In the genomic region with DNA sequence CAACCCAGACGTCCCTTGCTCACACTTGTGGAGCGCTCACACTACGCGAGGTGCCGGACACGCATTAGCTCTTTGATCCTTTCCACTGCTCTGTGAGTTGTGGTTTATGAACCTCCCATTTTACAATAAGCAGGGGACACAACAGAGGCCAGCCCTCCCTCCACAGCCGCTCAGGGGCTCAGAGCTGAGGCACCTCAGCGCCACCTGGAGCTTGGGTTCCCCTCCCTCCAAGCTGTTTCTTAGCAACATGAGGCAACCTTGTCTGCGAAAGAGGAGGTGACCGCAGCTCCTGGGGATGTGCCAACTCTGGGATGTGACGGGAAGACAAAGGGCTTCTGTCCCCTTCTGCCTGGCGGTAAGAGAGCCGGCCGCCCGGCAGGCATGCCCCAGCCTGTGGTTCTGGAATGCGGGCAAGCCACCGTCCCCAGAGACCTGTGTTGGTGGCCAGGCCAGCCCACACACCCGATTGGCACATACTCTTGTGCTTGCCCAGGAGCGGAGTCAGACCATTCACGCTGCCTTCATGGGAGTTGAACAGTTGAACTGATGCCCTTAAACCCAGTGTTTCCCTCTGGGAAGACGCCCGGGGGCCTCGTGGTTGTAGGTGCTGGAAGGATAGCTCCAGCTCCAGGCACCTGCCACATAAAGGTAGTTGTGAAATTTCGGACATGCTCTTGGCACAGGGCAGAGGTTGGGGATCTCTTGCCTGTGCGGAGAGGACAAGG, we compare ENCODE assay signal across 10 cellular contexts. TPM values are rescaled to one million over a fixed set of nuclear protein-coding genes. Genes with fewer than 3 reads are reported as not detected.
DNase-seq lines count a peak whose midpoint lies in the region; ATAC-seq and TF ChIP-seq lines count a peak whose summit lies in the region.
"Had no signal": no experiment of that assay in that cellular context is flagged by ENCODE, and none has a peak within 500 bp of the region (broad histone marks: within the 10 kb centered on the region; RNA-seq: fewer than 3 reads in every experiment).

No MANE protein-coding gene starts in this region.

- TF ChIP-seq POLR2A in prostate gland (IDR thresholded peaks at IDR 0.05): peak; percentile 42

- intact Hi-C loops in prostate gland (cut with DNase I): no loop called here

- H3K9me3 ChIP-seq in prostate gland (no peaks in the 10 kb centered on the region), MG63 (no peaks in the 10 kb centered on the region)

- H3K4me1 ChIP-seq in foreskin keratinocyte (peaks cover 5% of the 10 kb centered on the region), prostate gland (replicated peaks) (peaks cover 2% of the 10 kb centered on the region)

- 29% methylated on average over 16 of the region's 25 CpGs for WGBS in prostate gland

- H3K27me3 ChIP-seq in foreskin keratinocyte: peaks cover 8% of the 10 kb centered on the region
- H3K27me3 ChIP-seq in prostate gland (replicated peaks; ENCODE audit: insufficient read depth): no peaks in the 10 kb centered on the region
- no peaks in the 10 kb centered on the region for H3K27me3 ChIP-seq in MG63

- ATAC-seq in foreskin keratinocyte: peak; percentile 74
- no peak for ATAC-seq in GM18519 (IDR thresholded peaks at IDR 0.05; ENCODE audit: low FRiP score, unreplicated experiment)

- DNase-seq in DMS53 (lab: John Stamatoyannopoulos, UW) (peak; percentile 62), DMS53 treated with DMSO at 0.1 percent for 48 hours (lab: John Stamatoyannopoulos, UW; ENCODE audit: unreplicated experiment) (no peak), NCI-H2107 treated with DMSO at 0.1 percent for 48 hours (lab: John Stamatoyannopoulos, UW; ENCODE audit: unreplicated experiment) (peak; percentile 97), foreskin keratinocyte (peak; percentile 70 to 77), prostate gland (ENCODE audit: low spot score) (peak; percentile 97), MG63 (no peak)
- DNase-seq in activated CD4-positive, alpha-beta T cell treated with anti-CD3 and anti-CD28 coated beads for 4 hours: peak; percentile 6 to 28

- H3K27ac ChIP-seq in foreskin keratinocyte (no peak overlapping the region), prostate gland (peak overlapping the region; percentile 24 to 72)
- H3K27ac ChIP-seq: 22Rv1, SK-N-MC had no signal

- TF ChIP-seq CTCF in foreskin keratinocyte (conservative IDR thresholded peaks at IDR 0.05) (peak; percentile 32), prostate gland (IDR thresholded peaks at IDR 0.05) (peak in 1 of 4 experiments; percentile 19)

- H3K4me3 ChIP-seq in prostate gland (no peak overlapping the region), MG63 (no peak overlapping the region)
- H3K4me3 ChIP-seq: SK-N-MC had no signal

- H3K36me3 ChIP-seq in prostate gland: no peaks in the 10 kb centered on the region
- no peaks in the 10 kb centered on the region for H3K36me3 ChIP-seq in MG63

RNA-seq across cellular contexts. Expression of gene RBM38, which starts 44.5 kb away (rescaled TPM):
- total RNA-seq in foreskin keratinocyte (16.7 and 18.0 TPM in 2 replicates), prostate gland (100 to 1,000 TPM in 1 of 2 donors, 10 to 100 TPM in 1; 29.9 to 104 TPM)
- polyA plus RNA-seq in foreskin keratinocyte: 18.0 and 21.2 TPM in 2 replicates
- 50.0 and 51.2 TPM in 2 replicates for total RNA-seq in MG63 (2014; rRNA removed; shearing (Covaris generic); ENCODE audit: low replicate concordance)

Comparison
In these comparisons a context has a peak if more than half of its experiments do, and no peak if none do; other contexts are left out.
1. DNase-seq: peak in DMS53 (single experiment), NCI-H2107 treated with DMSO at 0.1 percent for 48 hours (single experiment), activated CD4-positive, alpha-beta T cell treated with anti-CD3 and anti-CD28 coated beads for 4 hours (2 of 2), foreskin keratinocyte (2 of 2) and prostate gland (single experiment); none in DMS53 treated with DMSO at 0.1 percent for 48 hours (single experiment) and MG63 (single experiment).